Comparison of ENCODE assay signal across 25 cellular contexts in genomic region chr3:186432944-186433732, GRCh38.
"Had no signal": no experiment of that assay in that cellular context is flagged by ENCODE, and none has a peak within 500 bp of the region (broad histone marks: within the 10 kb centered on the region; RNA-seq: fewer than 3 reads in every experiment).

No MANE protein-coding gene starts in this region.

- H3K4me3 ChIP-seq: coronary artery, dorsolateral prefrontal cortex, esophagus muscularis mucosa, gastrocnemius medialis, heart left ventricle had no signal

- FAIRE-seq: astrocyte had no signal

- DNase-seq: activated B cell treated with CpG ODN at 0.5 μM for 24 hours; activated CD4-positive, alpha-beta T cell treated with anti-CD3 and anti-CD28 coated beads for 48 hours; activated CD4-positive, alpha-beta T cell treated with anti-CD3 and anti-CD28 coated beads, Interleukin-2, amount 50 U/mL, for 1 hour; activated CD8-positive, alpha-beta memory T cell treated with anti-CD3 and anti-CD28 coated beads for 24 hours; activated CD8-positive, alpha-beta T cell treated with anti-CD3 and anti-CD28 coated beads for 36 hours; activated effector memory CD4-positive, alpha-beta T cell treated with anti-CD3 and anti-CD28 coated beads, Interleukin-2, amount 50 U/mL, for 16 hours; activated naive CD4-positive, alpha-beta T cell; activated naive CD4-positive, alpha-beta T cell treated with anti-CD3 and anti-CD28 coated beads, Interleukin-2, amount 10 ng/mL, durations not matched to agents 7 days and 5 days; activated naive CD8-positive, alpha-beta T cell treated with anti-CD3 and anti-CD28 coated beads, Interleukin-2, amount 10 ng/mL, durations not matched to agents 7 days and 5 days; activated T-cell treated with anti-CD3 and anti-CD28 coated beads, Interleukin-2, amount 50 U/mL, for 4 hours; amniotic stem cell; anterior cingulate cortex; brain microvascular endothelial cell; dorsolateral prefrontal cortex; effector memory CD4-positive, alpha-beta T cell; endodermal cell; gastrocnemius medialis; glutamatergic neuron; heart left ventricle; T-helper 17 cell; WERI-Rb-1 had no signal

- H3K9me3 ChIP-seq: esophagus muscularis mucosa, gastrocnemius medialis, heart left ventricle had no signal

- H3K27me3 ChIP-seq: brain microvascular endothelial cell, dorsolateral prefrontal cortex, esophagus muscularis mucosa, gastrocnemius medialis, heart left ventricle had no signal

- H3K36me3 ChIP-seq: brain microvascular endothelial cell, esophagus muscularis mucosa, gastrocnemius medialis, heart left ventricle, WERI-Rb-1 had no signal

- H3K4me1 ChIP-seq: foreskin keratinocyte, gastrocnemius medialis had no signal

- H3K27ac ChIP-seq: brain microvascular endothelial cell, coronary artery, dorsolateral prefrontal cortex, foreskin keratinocyte, gastrocnemius medialis, heart left ventricle, WERI-Rb-1 had no signal

- ATAC-seq: activated CD8-positive, alpha-beta T cell treated with anti-CD3 and anti-CD28 coated beads for 36 hours; gastrocnemius medialis; heart left ventricle; T-helper 17 cell had no signal
